10 cellular contexts compared by ENCODE assay signal in the genomic region with DNA sequence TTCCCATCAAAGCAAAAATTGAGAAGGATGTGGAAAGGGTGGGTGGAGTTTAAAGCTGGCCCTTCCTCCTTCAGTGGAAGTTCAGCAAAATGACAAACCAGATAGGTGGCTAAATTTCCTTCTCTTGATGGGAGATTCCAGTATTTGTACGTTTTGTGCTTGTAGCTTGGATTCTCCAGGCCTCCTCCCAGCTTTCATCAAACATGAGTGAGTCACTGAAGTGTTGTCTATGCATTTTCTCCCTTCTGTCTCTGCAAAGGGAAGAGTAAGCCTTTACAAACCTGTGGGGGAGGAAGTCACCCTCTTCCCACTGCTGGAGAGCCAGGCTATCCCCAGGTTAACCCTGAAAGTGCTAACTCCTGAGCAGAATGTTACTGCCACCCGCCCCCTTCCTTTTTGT. TPM values are rescaled to one million over a fixed set of nuclear protein-coding genes. Genes with fewer than 3 reads are reported as not detected.
DNase-seq lines count a peak whose midpoint lies in the region; ATAC-seq and TF ChIP-seq lines count a peak whose summit lies in the region.
"Had no signal": no experiment of that assay in that cellular context is flagged by ENCODE, and none has a peak within 500 bp of the region (broad histone marks: within the 10 kb centered on the region; RNA-seq: fewer than 3 reads in every experiment).

No MANE protein-coding gene starts in this region.

- peak; percentile 75 for DNase-seq in HFFc6
- peak; percentile 18 for DNase-seq in chondrocyte (ENCODE audit: low spot score)
- DNase-seq in mesothelial cell of epicardium (ENCODE audit: low spot score in 2 of 2, unreplicated experiment in 2 of 2) = no peak
- DNase-seq in germinal center (ENCODE audit: low spot score) = no peak
- DNase-seq: DMS153, naive B cell had no signal

- peak overlapping the region; percentile 75 for H3K27ac ChIP-seq in ACC112 (ENCODE audit: low read depth, low read length)

- H3K4me1 Mint-ChIP-seq in HFFc6 (ENCODE audit: low read depth) = peaks cover 52% of the 10 kb centered on the region
- peaks cover 41% of the 10 kb centered on the region for H3K4me1 Mint-ChIP-seq in chondrocyte (ENCODE audit: low read depth)
- H3K4me1 Mint-ChIP-seq in mesothelial cell of epicardium = peaks cover 73% of the 10 kb centered on the region

- H2AFZ ChIP-seq in ACC112 (ENCODE audit: low read length, unreplicated experiment) = no peak overlapping the region

- H3K4me1 ChIP-seq in ACC112 (ENCODE audit: control insufficient read depth, insufficient read depth, low read length, unreplicated experiment) = peaks cover 28% of the 10 kb centered on the region

- peaks cover 10% of the 10 kb centered on the region for H3K36me3 Mint-ChIP-seq in HFFc6 (ENCODE audit: low read depth)
- peaks cover 2% of the 10 kb centered on the region for H3K36me3 Mint-ChIP-seq in chondrocyte (ENCODE audit: low read depth)
- no peaks in the 10 kb centered on the region for H3K36me3 Mint-ChIP-seq in mesothelial cell of epicardium

- TF ChIP-seq CTCF in HFFc6 (IDR thresholded peaks at IDR 0.05) (no peak), chondrocyte (IDR thresholded peaks at IDR 0.05) (no peak), mesothelial cell of epicardium (IDR thresholded peaks at IDR 0.05; ENCODE audit: unreplicated experiment) (no peak)

- H3K27ac Mint-ChIP-seq in HFFc6 (peak overlapping the region; percentile 73), chondrocyte (ENCODE audit: unreplicated experiment) (peak overlapping the region; percentile 65), mesothelial cell of epicardium (peak overlapping the region; percentile 82)

- H3K4me3 Mint-ChIP-seq in HFFc6 = no peak overlapping the region
- H3K4me3 Mint-ChIP-seq in chondrocyte (ENCODE audit: unreplicated experiment) = no peak overlapping the region
- H3K4me3 Mint-ChIP-seq in mesothelial cell of epicardium = no peak overlapping the region

- no peaks in the 10 kb centered on the region for H3K27me3 ChIP-seq in ACC112 (ENCODE audit: insufficient read depth, low read length)

- no peak overlapping the region for H3K4me3 ChIP-seq in ACC112 (ENCODE audit: low read depth, low read length)

- ATAC-seq in HG02623 (IDR thresholded peaks at IDR 0.05; ENCODE audit: unreplicated experiment) (no peak), HG02571 (IDR thresholded peaks at IDR 0.05; ENCODE audit: unreplicated experiment) (no peak), GM21515 (IDR thresholded peaks at IDR 0.05; ENCODE audit: unreplicated experiment) (no peak)

- H3K36me3 ChIP-seq in ACC112 (ENCODE audit: insufficient read depth, low read length) = peaks cover 7% of the 10 kb centered on the region; the same call in 1 of the 2 replicates

- H3K9me3 Mint-ChIP-seq in HFFc6 = no peaks in the 10 kb centered on the region
- H3K9me3 Mint-ChIP-seq in chondrocyte (ENCODE audit: low read depth) = no peaks in the 10 kb centered on the region
- H3K9me3 Mint-ChIP-seq in mesothelial cell of epicardium = no peaks in the 10 kb centered on the region
- H3K9me3 Mint-ChIP-seq: naive B cell had no signal

- H3K27me3 Mint-ChIP-seq in HFFc6 (ENCODE audit: insufficient read depth) = peaks cover 3% of the 10 kb centered on the region
- H3K27me3 Mint-ChIP-seq in chondrocyte (ENCODE audit: low read depth) = no peaks in the 10 kb centered on the region
- no peaks in the 10 kb centered on the region for H3K27me3 Mint-ChIP-seq in mesothelial cell of epicardium (ENCODE audit: low read depth)
- H3K27me3 Mint-ChIP-seq: naive B cell had no signal

- peaks cover 87% of the 10 kb centered on the region for H3K79me2 ChIP-seq in ACC112 (ENCODE audit: control insufficient read depth, insufficient read depth, low read length, unreplicated experiment)

RNA-seq across cellular contexts. Expression of a gene that starts 6.4 kb away (rescaled TPM):
- 10 to 100 TPM; 26.4 to 29.9 (median 27.9) TPM for total RNA-seq in HFFc6 (2021; fragmentation: NEBNext Ultra II Directional; extraction: Animal tissue kit (Norgen Biotek cat#: 25700))
- total RNA-seq in chondrocyte (25.3 to 30.7 TPM (median 26.2 TPM) in 3 replicates), mesothelial cell of epicardium (48.8 to 51.5 TPM (median 51.2 TPM) in 3 replicates)

RNA-seq across cellular contexts. Expression of a gene that starts 32.0 kb away (rescaled TPM):
- total RNA-seq in HFFc6 (2021; fragmentation: NEBNext Ultra II Directional; extraction: Animal tissue kit (Norgen Biotek cat#: 25700)) = 10 to 100 TPM; 24.7 to 31.7 (median 29.5) TPM
- 25.4 to 36.0 TPM (median 32.2 TPM) in 3 replicates for total RNA-seq in chondrocyte
- 55.5 to 63.7 TPM (median 60.1 TPM) in 3 replicates for total RNA-seq in mesothelial cell of epicardium

Comparison
In these comparisons a context has a peak if more than half of its experiments do, and no peak if none do; other contexts are left out.
1. DNase-seq: peak in HFFc6 (single experiment) and chondrocyte (single experiment); none in mesothelial cell of epicardium (0 of 2) and germinal center (single experiment).
2. Peak in every context shown above with its lines, with median percentiles within 50 percentile points of each other: H3K27ac Mint-ChIP-seq.